In genomic region chr2:54558976-54559410, GRCh38 we compare ENCODE assay signal across 8 cellular contexts.
DNase-seq lines count a peak whose midpoint lies in the region; TF ChIP-seq lines count a peak whose summit lies in the region.

No MANE protein-coding gene starts in this region.

- intact Hi-C loops in activated CD4-positive, alpha-beta T cell treated with anti-CD3 and anti-CD28 coated beads, Interleukin-2, amount 10 ng/mL, durations not matched to agents 24 days and 14 days (cut with micrococcal nuclease): loop anchor here (1.0 to 5.0 kb wide), 3 partner anchors 30 to 98 kb away; no protein-coding TSS in a partner anchor

- peaks cover 54% of the 10 kb centered on the region for H3K4me1 Mint-ChIP-seq in activated CD4-positive, alpha-beta T cell treated with anti-CD3 and anti-CD28 coated beads, Interleukin-2, amount 10 ng/mL, durations not matched to agents 24 days and 14 days

- H3K27ac ChIP-seq in right atrium auricular region: peak overlapping the region; percentile 82 to 88
- H3K27ac ChIP-seq in skeletal muscle tissue (ENCODE audit: low read depth, low read length): peak overlapping the region; percentile 56

- no peaks in the 10 kb centered on the region for H3K9me3 ChIP-seq in right atrium auricular region
- no peaks in the 10 kb centered on the region for H3K9me3 ChIP-seq in skeletal muscle tissue (ENCODE audit: control insufficient read depth in 3 of 3, low read length in 3 of 3)

- peak overlapping the region; percentile 95 for H3K4me3 Mint-ChIP-seq in activated CD4-positive, alpha-beta T cell treated with anti-CD3 and anti-CD28 coated beads, Interleukin-2, amount 10 ng/mL, durations not matched to agents 24 days and 14 days

- no peaks in the 10 kb centered on the region for H3K9me3 Mint-ChIP-seq in activated CD4-positive, alpha-beta T cell treated with anti-CD3 and anti-CD28 coated beads, Interleukin-2, amount 10 ng/mL, durations not matched to agents 24 days and 14 days

- H3K27me3 Mint-ChIP-seq in activated CD4-positive, alpha-beta T cell treated with anti-CD3 and anti-CD28 coated beads, Interleukin-2, amount 10 ng/mL, durations not matched to agents 24 days and 14 days: no peaks in the 10 kb centered on the region

- H3K4me3 ChIP-seq in right atrium auricular region (peak overlapping the region; percentile 29 to 52), skeletal muscle tissue (ENCODE audit: low read length in 3 of 3) (peak overlapping the region; percentile 74 to 77 (median 76))

- H3K36me3 Mint-ChIP-seq in activated CD4-positive, alpha-beta T cell treated with anti-CD3 and anti-CD28 coated beads, Interleukin-2, amount 10 ng/mL, durations not matched to agents 24 days and 14 days (ENCODE audit: low read depth): peaks cover 10% of the 10 kb centered on the region

- H3K27ac Mint-ChIP-seq in activated CD4-positive, alpha-beta T cell treated with anti-CD3 and anti-CD28 coated beads, Interleukin-2, amount 10 ng/mL, durations not matched to agents 24 days and 14 days: peak overlapping the region; percentile 95

- no peak for DNase-seq in activated CD4-positive, alpha-beta T cell treated with anti-CD3 and anti-CD28 coated beads, Interleukin-2, amount 10 ng/mL, durations not matched to agents 24 days and 14 days
- no peak for DNase-seq in activated CD4-positive, alpha-beta T cell treated with anti-CD3 and anti-CD28 coated beads, Interleukin-2, amount 50 U/mL, for 1 hour
- DNase-seq in SW480 (ENCODE audit: low spot score): peak; percentile 47
- DNase-seq in right atrium auricular region (ENCODE audit: low spot score): no peak
- DNase-seq in foreskin melanocyte: no peak
- no peak for DNase-seq in SHP77 treated with DMSO at 0.1 percent for 48 hours (lab: John Stamatoyannopoulos, UW)
- DNase-seq in activated CD8-positive, alpha-beta memory T cell treated with anti-CD3 and anti-CD28 coated beads, Interleukin-2, amount 50 U/mL, for 48 hours: no peak

- H3K27me3 ChIP-seq in right atrium auricular region (no peaks in the 10 kb centered on the region), skeletal muscle tissue (ENCODE audit: control insufficient read depth in 3 of 3, insufficient read depth in 3 of 3, low read length in 3 of 3) (no peaks in the 10 kb centered on the region)

- H3K4me1 ChIP-seq in right atrium auricular region (peaks cover 0 to 83% of the 10 kb centered on the region in 2 donors), skeletal muscle tissue (ENCODE audit: control insufficient read depth in 3 of 3, insufficient read depth in 3 of 3, low read length in 3 of 3) (peaks cover 24 to 37% (median 33%) of the 10 kb centered on the region in 3 donors)

- TF ChIP-seq CTCF in right atrium auricular region (IDR thresholded peaks at IDR 0.05): no peak

- peak overlapping the region; percentile 59 to 75 (median 70) for H3K9ac ChIP-seq in skeletal muscle tissue (ENCODE audit: low read depth in 1 of 3, low read length in 3 of 3)

- H3K36me3 ChIP-seq in right atrium auricular region (peaks cover 4% of the 10 kb centered on the region), skeletal muscle tissue (ENCODE audit: control insufficient read depth in 3 of 3, insufficient read depth in 3 of 3, low read length in 3 of 3) (no peaks in the 10 kb centered on the region)
